11 cellular contexts compared by ENCODE assay signal in the genomic region with DNA sequence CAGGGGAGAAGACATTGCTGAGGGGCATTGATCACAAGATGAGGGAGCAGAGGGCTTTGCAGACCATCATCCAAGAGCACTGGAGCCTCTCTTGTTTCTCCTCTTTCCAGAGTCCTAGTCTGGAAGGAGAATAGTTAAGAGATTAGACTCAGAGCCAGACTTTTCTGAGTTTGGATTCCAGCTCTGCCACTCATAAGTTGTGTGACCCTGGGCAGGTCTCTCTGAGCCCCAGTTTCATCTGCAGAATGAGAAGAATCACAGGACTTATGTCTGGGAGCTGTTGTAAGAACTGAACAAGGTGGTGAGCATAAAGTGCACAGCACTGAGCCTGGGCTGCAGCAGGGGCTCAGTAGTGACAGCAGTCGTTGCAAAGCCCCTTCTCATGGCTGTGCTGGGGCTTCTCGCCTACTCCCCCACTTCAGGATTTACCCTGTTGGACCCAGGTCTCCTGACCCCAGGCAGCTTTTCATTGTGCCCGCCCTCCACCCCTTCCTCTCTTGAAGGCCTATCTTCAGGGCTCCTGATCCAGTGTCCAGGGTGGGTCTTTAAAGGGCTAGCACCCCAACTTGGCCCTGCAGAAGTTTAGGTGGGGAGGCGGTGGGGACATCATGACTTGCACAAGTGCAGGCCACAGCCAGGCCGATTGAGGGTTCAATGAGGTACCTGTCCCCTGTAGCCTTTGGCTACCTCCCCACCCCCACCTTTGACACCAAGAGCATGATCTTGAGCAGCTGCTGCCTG. TPM values are rescaled to one million over a fixed set of nuclear protein-coding genes. Genes with fewer than 3 reads are reported as not detected.
DNase-seq lines count a peak whose midpoint lies in the region; ATAC-seq and TF ChIP-seq lines count a peak whose summit lies in the region.
"Had no signal": no experiment of that assay in that cellular context is flagged by ENCODE, and none has a peak within 500 bp of the region (broad histone marks: within the 10 kb centered on the region; RNA-seq: fewer than 3 reads in every experiment).

No MANE protein-coding gene starts in this region.

- peak overlapping the region; percentile 75 for H3K9ac ChIP-seq in skeletal muscle satellite cell (ENCODE audit: low read depth, low read length)

- H3K36me3 ChIP-seq in body of pancreas (replicated peaks in 1 of 2; ENCODE audit: insufficient read depth in 1 of 2, low read depth in 2 of 2) (no peaks in the 10 kb centered on the region), skeletal muscle satellite cell (ENCODE audit: insufficient read depth, low read length) (no peaks in the 10 kb centered on the region)

- H3K4me1 ChIP-seq in body of pancreas = peaks cover 87% of the 10 kb centered on the region
- H3K4me1 ChIP-seq in skeletal muscle satellite cell (ENCODE audit: control insufficient read depth, insufficient read depth, low read length) = peaks cover 79% of the 10 kb centered on the region

- 64 to 73% methylated on average over 5 of the region's 5 CpGs for WGBS in body of pancreas, 2 donors

- no peak for TF ChIP-seq POLR2A in body of pancreas (IDR thresholded peaks at IDR 0.05)

- H3K9me3 ChIP-seq in body of pancreas (no peaks in the 10 kb centered on the region), skeletal muscle satellite cell (replicated peaks; ENCODE audit: low read length) (no peaks in the 10 kb centered on the region)

- H3K27me3 ChIP-seq in body of pancreas (no peaks in the 10 kb centered on the region), layer of hippocampus (ENCODE audit: control insufficient read depth, insufficient read depth, low read length) (no peaks in the 10 kb centered on the region), skeletal muscle satellite cell (ENCODE audit: control insufficient read depth, insufficient read depth, low read length) (no peaks in the 10 kb centered on the region)

- peak overlapping the region; percentile 86 to 88 (median 86) for H3K27ac ChIP-seq in body of pancreas
- peak overlapping the region; percentile 77 for H3K27ac ChIP-seq in layer of hippocampus (ENCODE audit: low read depth, low read length)

- peak; percentile 36 for DNase-seq in EL
- no peak for DNase-seq in body of pancreas
- DNase-seq in SIG-M5 (lab: John Stamatoyannopoulos, UW) = no peak
- DNase-seq in activated naive CD4-positive, alpha-beta T cell treated with Interleukin-2 at 50 U/mL for 16 hours = no peak
- no peak for DNase-seq in stimulated activated CD4-positive, alpha-beta T cell treated with anti-CD3 and anti-CD28 coated beads, Interleukin-1b, Interleukin-23, amount 100 ng/mL, for 48 hours
- DNase-seq: activated T-cell treated with anti-CD3 and anti-CD28 coated beads for 4 hours; NCI-H82; stimulated activated naive CD8-positive, alpha-beta T cell treated with anti-CD3 and anti-CD28 coated beads, Interleukin-15, Interleukin-2, amounts not matched to agents 100 U/mL and 50 U/mL, for 24 hours had no signal

- TF ChIP-seq CTCF in body of pancreas (IDR thresholded peaks at IDR 0.05) = no peak

- intact Hi-C loops in body of pancreas (cut with DNase I) = no loop called here

- ATAC-seq in body of pancreas (no peak), GM18907 (IDR thresholded peaks at IDR 0.05; ENCODE audit: unreplicated experiment) (no peak)
- ATAC-seq: stimulated activated naive CD8-positive, alpha-beta T cell treated with anti-CD3 and anti-CD28 coated beads, Interleukin-15, Interleukin-2, amounts not matched to agents 100 U/mL and 50 U/mL, for 24 hours had no signal

- peak overlapping the region; percentile 82 for H3K4me2 ChIP-seq in skeletal muscle satellite cell (ENCODE audit: low read length)

- H3K4me3 ChIP-seq in body of pancreas (no peak overlapping the region), skeletal muscle satellite cell (ENCODE audit: low read length) (peak overlapping the region; percentile 69)

RNA-seq across cellular contexts. Expression of gene SYNPO, which starts 1.5 kb away (rescaled TPM):
- 10 to 100 TPM; 18.4 to 40.9 TPM for total RNA-seq in body of pancreas
- 2.3 and 3.3 TPM in 2 replicates for total RNA-seq in skeletal muscle satellite cell (2012; rRNA removed)

RNA-seq across cellular contexts. Expression of gene MYOZ3, which starts 19.1 kb away (rescaled TPM):
- total RNA-seq in body of pancreas = under 1 TPM in 1 of 2 donors, not detected in 1; 0.26 TPM
- total RNA-seq in skeletal muscle satellite cell (2012; rRNA removed) = under 0.01 TPM in 1 of 2 replicates, not detected in the other

RNA-seq across cellular contexts. Expression of gene RBM22, which starts 58.9 kb away (rescaled TPM):
- total RNA-seq in body of pancreas = 10 to 100 TPM; 22.8 to 28.7 TPM
- 21.4 and 25.1 TPM in 2 replicates for total RNA-seq in skeletal muscle satellite cell (2012; rRNA removed)
